Comparison of ENCODE assay signal across 26 cellular contexts in genomic region chr4:166903408-166903807, GRCh38.
"Had no signal": no experiment of that assay in that cellular context is flagged by ENCODE, and none has a peak within 500 bp of the region (broad histone marks: within the 10 kb centered on the region; RNA-seq: fewer than 3 reads in every experiment).

No MANE protein-coding gene starts in this region.

- H3K4me3 Mint-ChIP-seq: activated B cell treated with CpG ODN at 0.5 μM for 24 hours; activated CD4-positive, alpha-beta T cell treated with anti-CD3 and anti-CD28 coated beads for 36 hours; activated naive CD8-positive, alpha-beta T cell treated with anti-CD3 and anti-CD28 coated beads for 36 hours; activated T-cell treated with anti-CD3 and anti-CD28 coated beads, Interleukin-2, amount 50 U/mL, for 4 hours; central memory CD8-positive, alpha-beta T cell; effector memory CD8-positive, alpha-beta T cell; immature natural killer cell; naive thymus-derived CD4-positive, alpha-beta T cell; neural crest cell; stimulated activated memory B cell treated with anti-CD40 and anti-IgM and Interleukin-4, amounts not matched to agents 10 μg/mL and 1 μg/mL and 100 μg/mL, for 72 hours had no signal

- H3K36me3 Mint-ChIP-seq: activated naive CD8-positive, alpha-beta T cell treated with anti-CD3 and anti-CD28 coated beads for 36 hours; immature natural killer cell; naive thymus-derived CD4-positive, alpha-beta T cell; stimulated activated memory B cell treated with anti-CD40 and anti-IgM and Interleukin-4, amounts not matched to agents 10 μg/mL and 1 μg/mL and 100 μg/mL, for 72 hours had no signal

- ATAC-seq: activated CD4-positive, alpha-beta T cell treated with anti-CD3 and anti-CD28 coated beads for 36 hours; activated T-cell treated with anti-CD3 and anti-CD28 coated beads, Interleukin-2, amount 50 U/mL, for 4 hours; effector memory CD8-positive, alpha-beta T cell; esophagus mucosa; left lung; naive thymus-derived CD4-positive, alpha-beta T cell; stimulated activated memory B cell treated with anti-CD40 and anti-IgM and Interleukin-4, amounts not matched to agents 10 μg/mL and 1 μg/mL and 100 μg/mL, for 72 hours had no signal

- H3K9me3 ChIP-seq: left lung, sigmoid colon, stomach, suprapubic skin, tibial nerve had no signal

- DNase-seq: activated B cell treated with CpG ODN at 0.5 μM for 24 hours; activated CD4-positive, alpha-beta T cell treated with anti-CD3 and anti-CD28 coated beads for 36 hours; activated CD4-positive, alpha-beta T cell treated with anti-CD3 and anti-CD28 coated beads, Interleukin-2, amount 50 U/mL, for 4 hours; activated CD8-positive, alpha-beta memory T cell treated with anti-CD3 and anti-CD28 coated beads for 24 hours; activated CD8-positive, alpha-beta memory T cell treated with anti-CD3 and anti-CD28 coated beads, Interleukin-2, amount 50 U/mL, for 48 hours; activated naive CD4-positive, alpha-beta T cell treated with Interleukin-2 at 50 U/mL for 16 hours; activated naive CD8-positive, alpha-beta T cell treated with anti-CD3 and anti-CD28 coated beads for 36 hours; activated T-cell treated with anti-CD3 and anti-CD28 coated beads, Interleukin-2, amount 50 U/mL, for 4 hours; dorsolateral prefrontal cortex; effector memory CD8-positive, alpha-beta T cell; foreskin melanocyte; immature natural killer cell; left lung; naive thymus-derived CD4-positive, alpha-beta T cell; occipital lobe; sigmoid colon; stimulated activated CD4-positive, alpha-beta T cell treated with anti-CD3 and anti-CD28 coated beads, Interleukin-15, amount 100 ng/mL, for 24 hours; stomach had no signal

- H3K4me2 ChIP-seq: smooth muscle cell had no signal

- H3K27me3 Mint-ChIP-seq: activated B cell treated with CpG ODN at 0.5 μM for 24 hours; activated CD4-positive, alpha-beta T cell treated with anti-CD3 and anti-CD28 coated beads for 36 hours; activated naive CD8-positive, alpha-beta T cell treated with anti-CD3 and anti-CD28 coated beads for 36 hours; central memory CD8-positive, alpha-beta T cell; effector memory CD8-positive, alpha-beta T cell; naive thymus-derived CD4-positive, alpha-beta T cell; stimulated activated memory B cell treated with anti-CD40 and anti-IgM and Interleukin-4, amounts not matched to agents 10 μg/mL and 1 μg/mL and 100 μg/mL, for 72 hours had no signal

- H3K27ac Mint-ChIP-seq: activated B cell treated with CpG ODN at 0.5 μM for 24 hours; activated CD4-positive, alpha-beta T cell treated with anti-CD3 and anti-CD28 coated beads for 36 hours; activated naive CD8-positive, alpha-beta T cell treated with anti-CD3 and anti-CD28 coated beads for 36 hours; activated T-helper 2 cell treated with anti-CD3 and anti-CD28 coated beads, Interferon-gamma antibody, Interleukin-2, Interleukin-4, amounts not matched to agents 10 μg/mL and 5 μg/mL and 100 μg/mL, durations not matched to agents 14 hours and 24 hours and 36 hours; effector memory CD8-positive, alpha-beta T cell; immature natural killer cell; naive thymus-derived CD4-positive, alpha-beta T cell; stimulated activated memory B cell treated with anti-CD40 and anti-IgM and Interleukin-4, amounts not matched to agents 10 μg/mL and 1 μg/mL and 100 μg/mL, for 72 hours had no signal

- H3K9me3 Mint-ChIP-seq: neural crest cell; stimulated activated memory B cell treated with anti-CD40 and anti-IgM and Interleukin-4, amounts not matched to agents 10 μg/mL and 1 μg/mL and 100 μg/mL, for 72 hours had no signal

- H3K4me1 Mint-ChIP-seq: activated B cell treated with CpG ODN at 0.5 μM for 24 hours; activated CD4-positive, alpha-beta T cell treated with anti-CD3 and anti-CD28 coated beads for 36 hours; activated naive CD8-positive, alpha-beta T cell treated with anti-CD3 and anti-CD28 coated beads for 36 hours; central memory CD8-positive, alpha-beta T cell; immature natural killer cell; naive thymus-derived CD4-positive, alpha-beta T cell; neural crest cell; stimulated activated memory B cell treated with anti-CD40 and anti-IgM and Interleukin-4, amounts not matched to agents 10 μg/mL and 1 μg/mL and 100 μg/mL, for 72 hours had no signal

- H3K27ac ChIP-seq: dorsolateral prefrontal cortex, left lung, sigmoid colon, stomach, suprapubic skin, tibial nerve had no signal

- H3K4me1 ChIP-seq: left lung, sigmoid colon, stomach, suprapubic skin, tibial nerve had no signal

- H3K27me3 ChIP-seq: dorsolateral prefrontal cortex, left lung, sigmoid colon, stomach, suprapubic skin, tibial nerve had no signal
